In genomic region chr16:24854607-24855171, GRCh38 we compare ENCODE assay signal across 23 cellular contexts. TPM values are rescaled to one million over a fixed set of nuclear protein-coding genes. Genes with fewer than 3 reads are reported as not detected.
"Had no signal": no experiment of that assay in that cellular context is flagged by ENCODE, and none has a peak within 500 bp of the region (broad histone marks: within the 10 kb centered on the region; RNA-seq: fewer than 3 reads in every experiment).

No MANE protein-coding gene starts in this region.

- H3K27me3 ChIP-seq: body of pancreas, gastrocnemius medialis, vagina had no signal

- H3K4me3 ChIP-seq: body of pancreas, gastrocnemius medialis, smooth muscle cell, thoracic aorta had no signal

- H3K36me3 ChIP-seq: esophagus squamous epithelium, gastrocnemius medialis, thoracic aorta, vagina had no signal

- DNase-seq: activated CD4-positive, alpha-beta T cell treated with anti-CD3 and anti-CD28 coated beads for 4 hours; activated CD4-positive, alpha-beta T cell treated with anti-CD3 and anti-CD28 coated beads, Interleukin-2, amount 50 U/mL, for 48 hours; activated CD4-positive, CD25-positive, alpha-beta regulatory T cell; activated CD8-positive, alpha-beta memory T cell treated with anti-CD3 and anti-CD28 coated beads, Interleukin-2, amount 50 U/mL, for 48 hours; activated naive CD4-positive, alpha-beta T cell; activated T-cell treated with anti-CD3 and anti-CD28 coated beads, Interleukin-2, amount 50 U/mL, for 4 hours; endodermal cell; esophagus squamous epithelium; gastrocnemius medialis; naive B cell; stimulated activated CD4-positive, alpha-beta T cell treated with anti-CD3 and anti-CD28 coated beads, Interleukin-15, amount 100 ng/mL, for 24 hours had no signal

- H3K27ac ChIP-seq: body of pancreas, coronary artery, esophagus squamous epithelium, gastrocnemius medialis, thoracic aorta, vagina had no signal

- H3K4me2 ChIP-seq: smooth muscle cell had no signal

- H3K9me3 ChIP-seq: body of pancreas, esophagus squamous epithelium, gastrocnemius medialis, thoracic aorta, vagina had no signal

- H3K4me1 ChIP-seq: gastrocnemius medialis had no signal

- FAIRE-seq: islet of Langerhans had no signal

- ATAC-seq: activated T-cell treated with anti-CD3 and anti-CD28 coated beads, Interleukin-2, amount 50 U/mL, for 4 hours; body of pancreas; gastrocnemius medialis; sciatic nerve; stimulated activated memory B cell treated with anti-CD40 and anti-IgM and Interleukin-4, amounts not matched to agents 10 μg/mL and 1 μg/mL and 100 μg/mL, for 72 hours had no signal

RNA-seq across cellular contexts. Expression of gene SLC5A11, which starts 8.9 kb away (rescaled TPM):
- total RNA-seq: activated T-helper 2 cell treated with anti-CD3 and anti-CD28 coated beads, Interferon-gamma antibody, Interleukin-2, Interleukin-4, amounts not matched to agents 10 μg/mL and 5 μg/mL and 100 μg/mL, durations not matched to agents 14 hours and 24 hours and 36 hours; body of pancreas; left cardiac atrium; occipital lobe; sciatic nerve; smooth muscle cell; vagina had no signal
- polyA plus RNA-seq: neural cell, smooth muscle cell had no signal
